ENCODE assay signal across 8 cellular contexts in the genomic region with DNA sequence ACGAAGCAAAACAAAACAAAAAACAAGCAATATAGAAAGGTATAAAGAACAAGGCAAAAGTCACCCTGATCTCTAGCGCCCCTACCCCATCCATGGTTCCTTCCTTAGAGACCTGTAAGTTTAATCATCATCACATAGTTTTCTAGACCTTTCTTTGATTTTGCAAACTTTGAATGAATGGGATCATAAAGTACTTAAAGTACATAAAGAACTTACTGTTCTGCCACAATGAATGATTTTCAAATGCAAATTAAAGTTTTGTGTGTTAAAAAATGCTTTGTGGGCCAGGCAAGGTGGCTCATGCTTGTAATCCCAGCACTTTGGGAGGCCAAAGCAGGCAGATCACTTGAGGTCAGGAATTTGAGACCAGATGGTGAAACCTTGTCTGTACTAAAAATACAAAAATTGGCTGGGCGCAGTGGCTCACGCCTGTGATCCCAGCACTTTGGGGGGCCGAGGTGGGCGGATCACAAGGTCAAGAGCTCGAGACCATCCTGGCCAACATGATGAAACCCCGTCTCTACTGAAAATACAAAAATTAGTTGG. TPM values are rescaled to one million over a fixed set of nuclear protein-coding genes. Genes with fewer than 3 reads are reported as not detected.
DNase-seq lines count a peak whose midpoint lies in the region; ATAC-seq and TF ChIP-seq lines count a peak whose summit lies in the region.
"Not testable (repeated sequence)": the region's sequence is repeated elsewhere in the genome, so short reads cannot be mapped to it uniquely, and the experiment has no call there.
"Had no signal": no experiment of that assay in that cellular context is flagged by ENCODE, and none has a peak within 500 bp of the region (broad histone marks: within the 10 kb centered on the region; RNA-seq: fewer than 3 reads in every experiment).

No MANE protein-coding gene starts in this region.

- H3K4me1 Mint-ChIP-seq in GM23338 (peaks cover 10% of the 10 kb centered on the region; the same call in 2 of the 3 replicates), endothelial cell (ENCODE audit: unreplicated experiment) (peaks cover 63% of the 10 kb centered on the region)
- not testable (repeated sequence) for H3K4me1 Mint-ChIP-seq in neural progenitor cell

- DNase-seq in GM23338 (ENCODE audit: low spot score); endothelial cell (ENCODE audit: low spot score); left ventricle myocardium inferior; neural progenitor cell (ENCODE audit: low spot score): not testable (repeated sequence)
- DNase-seq in HAP-1 (ENCODE audit: low spot score in 2 of 2): peak; percentile 77 to 98

- H3K27ac ChIP-seq in GM23338 (ENCODE audit: low read depth); neural progenitor cell: not testable (repeated sequence)
- peak overlapping the region; percentile 95 for H3K27ac ChIP-seq in left ventricle myocardium inferior (replicated peaks)

- H3K4me3 ChIP-seq in GM23338, HAP-1, neural progenitor cell: not testable (repeated sequence)
- peak overlapping the region; percentile 15 for H3K4me3 ChIP-seq in left ventricle myocardium inferior

- H3K9me2 ChIP-seq in GM23338 (ENCODE audit: insufficient read depth): not testable (repeated sequence)

- not testable (repeated sequence) for H3K27me3 Mint-ChIP-seq in GM23338 (ENCODE audit: insufficient read depth, low read depth, poor library complexity); endothelial cell (ENCODE audit: unreplicated experiment); neural progenitor cell (ENCODE audit: insufficient read depth, low read depth)

- not testable (repeated sequence) for H3K9me3 Mint-ChIP-seq in GM23338; endothelial cell (ENCODE audit: unreplicated experiment); neural progenitor cell

- H3K4me2 ChIP-seq in GM23338, neural progenitor cell: not testable (repeated sequence)

- H3K36me3 ChIP-seq in GM23338 (ENCODE audit: insufficient read depth); HAP-1 (replicated peaks); neural progenitor cell: not testable (repeated sequence)
- peaks cover 18% of the 10 kb centered on the region for H3K36me3 ChIP-seq in left ventricle myocardium inferior

- not testable (repeated sequence) for H3K4me1 ChIP-seq in GM23338 (ENCODE audit: insufficient read depth); neural progenitor cell
- peaks cover 30% of the 10 kb centered on the region for H3K4me1 ChIP-seq in HAP-1
- peaks cover 94% of the 10 kb centered on the region for H3K4me1 ChIP-seq in left ventricle myocardium inferior

- not testable (repeated sequence) for H3K79me2 ChIP-seq in GM23338 (replicated peaks; ENCODE audit: insufficient read depth); neural progenitor cell (ENCODE audit: low read depth)

- H2AFZ ChIP-seq in GM23338: not testable (repeated sequence)
- peak overlapping the region; percentile 61 for H2AFZ ChIP-seq in neural progenitor cell (replicated peaks)

- not testable (repeated sequence) for H4K20me1 ChIP-seq in GM23338 (replicated peaks; ENCODE audit: insufficient read depth); neural progenitor cell (ENCODE audit: low read depth)

- TF ChIP-seq CTCF in GM23338 (conservative IDR thresholded peaks at IDR 0.05; ENCODE audit: low read depth in 2 of 2); endothelial cell (IDR thresholded peaks at IDR 0.05; ENCODE audit: unreplicated experiment); left ventricle myocardium inferior (IDR thresholded peaks at IDR 0.05; ENCODE audit: borderline replicate concordance); neural progenitor cell (IDR thresholded peaks at IDR 0.05): not testable (repeated sequence)

- not testable (repeated sequence) for H3K9me3 ChIP-seq in HAP-1; left ventricle myocardium inferior (replicated peaks); neural progenitor cell (ENCODE audit: low read depth)

- intact Hi-C loops in left ventricle myocardium inferior (cut with micrococcal nuclease): not testable (repeated sequence)

- H3K27me3 ChIP-seq in GM23338 (ENCODE audit: insufficient read depth); HAP-1 (ENCODE audit: low read depth); left ventricle myocardium inferior (ENCODE audit: low read depth); neural progenitor cell: not testable (repeated sequence)

- H3K36me3 Mint-ChIP-seq in GM23338 (ENCODE audit: low read depth); neural progenitor cell: not testable (repeated sequence)
- H3K36me3 Mint-ChIP-seq in endothelial cell (ENCODE audit: low read depth, unreplicated experiment): peaks cover 24% of the 10 kb centered on the region

- H3F3A ChIP-seq in GM23338 (replicated peaks; ENCODE audit: low read depth); neural progenitor cell (ENCODE audit: low read depth): not testable (repeated sequence)

- ATAC-seq in GM23338: peak; percentile 33

- H3K27ac Mint-ChIP-seq in GM23338, neural progenitor cell: not testable (repeated sequence)
- peak overlapping the region; percentile 77 for H3K27ac Mint-ChIP-seq in endothelial cell (ENCODE audit: unreplicated experiment)

- H3K4me3 Mint-ChIP-seq in GM23338; endothelial cell (ENCODE audit: unreplicated experiment); neural progenitor cell: not testable (repeated sequence)

- in situ Hi-C loops in HAP-1 (cut with MboI; ENCODE audit: low sequenced_read_pairs): not testable (repeated sequence)

- H3K9ac ChIP-seq in neural progenitor cell: not testable (repeated sequence)

RNA-seq across cellular contexts. Expression of a gene that starts 24.3 kb away (rescaled TPM):
- total RNA-seq in GM23338 (2014; rRNA removed; shearing (Covaris generic)): 0.66 and 1.5 TPM in 2 replicates
- 1.0 and 1.1 TPM in 2 replicates for polyA plus RNA-seq in GM23338 (2016; fragmentation: Nextera tagmentation; extraction: Ambion mirVana)
- total RNA-seq in endothelial cell (ENCODE audit: unreplicated experiment) (55.3 TPM), left ventricle myocardium inferior (934 TPM), neural progenitor cell (ENCODE audit: low replicate concordance) (0.09 TPM in 1 of 2 replicates, not detected in the other)
- total RNA-seq: A673, GM12878, GM23248 had no signal
- polyA plus RNA-seq: GM12878 had no signal

Comparison
In these comparisons a context has a peak if more than half of its experiments do, and no peak if none do; other contexts are left out.
1. RNA of a gene that starts 24.3 kb away (total RNA-seq): 934 TPM in left ventricle myocardium inferior (single experiment) and 55.3 TPM in endothelial cell (single experiment); 0.66 to 1.5 TPM in GM23338 and 0.09 TPM in neural progenitor cell; every median in the first group is over 10 times any median in the second.